In the genomic region with DNA sequence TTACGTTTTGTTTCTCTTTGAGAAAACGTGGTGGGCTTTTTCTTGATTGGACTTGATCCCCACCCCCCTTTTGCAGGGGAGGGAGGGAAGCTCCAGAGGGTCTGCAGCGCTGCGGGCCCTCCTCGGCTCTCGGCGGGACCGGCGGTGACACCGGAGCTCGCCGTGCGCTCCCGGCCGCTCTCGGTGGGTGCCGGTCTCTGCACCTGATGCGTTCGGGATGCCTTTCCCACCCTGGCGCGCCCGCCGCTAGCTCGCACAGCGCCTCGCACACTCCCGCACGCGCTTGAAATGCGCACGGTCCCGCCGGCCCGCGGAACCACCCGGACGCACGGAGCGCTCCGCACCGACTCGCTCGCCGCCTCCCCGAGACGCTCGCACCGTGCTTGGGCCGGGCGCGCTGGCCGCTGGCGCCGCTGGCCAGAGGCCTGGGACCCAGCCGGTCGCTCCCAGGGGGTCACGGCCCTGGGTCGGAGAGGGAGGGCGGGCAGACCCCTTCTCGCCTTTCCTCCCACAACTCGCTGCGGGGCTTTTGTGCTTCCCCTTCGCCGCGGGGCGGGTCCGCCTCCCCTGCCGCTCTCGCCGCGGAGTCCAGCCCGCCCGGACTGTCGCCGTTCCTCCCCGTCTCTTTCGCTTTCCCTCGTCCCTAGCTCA, we compare ENCODE assay signal across 8 cellular contexts. TPM values are rescaled to one million over a fixed set of nuclear protein-coding genes. Genes with fewer than 3 reads are reported as not detected.
A peak's percentile ranks its signal among the peaks of the same experiment; 100 is the strongest.
DNase-seq lines count a peak whose midpoint lies in the region; ATAC-seq and TF ChIP-seq lines count a peak whose summit lies in the region.

No MANE protein-coding gene starts in this region.

- no peak overlapping the region for H3K27ac Mint-ChIP-seq in activated B cell treated with CpG ODN at 0.5 μM for 24 hours

- POLR2A ChIA-PET in activated B cell treated with CpG ODN at 0.5 μM for 24 hours (lab: Charles Lee): interaction anchor here (1.2 to 2.3 kb wide), 5 partner anchors 108 to 200 kb away, joined by 3 to 7 read pairs (median 3); no protein-coding TSS in a partner anchor

- peak in 1 of 2 donors; percentile 39 for TF ChIP-seq POLR2A in uterus (IDR thresholded peaks at IDR 0.05)

- peaks cover 37% of the 10 kb centered on the region for H3K27me3 Mint-ChIP-seq in activated B cell treated with CpG ODN at 0.5 μM for 24 hours

- peak; percentile 33 for ATAC-seq in activated B cell treated with CpG ODN at 0.5 μM for 24 hours (ENCODE audit: low read depth)
- no peak for ATAC-seq in GM21737 (IDR thresholded peaks at IDR 0.05; ENCODE audit: unreplicated experiment)

- no peaks in the 10 kb centered on the region for H3K36me3 Mint-ChIP-seq in activated B cell treated with CpG ODN at 0.5 μM for 24 hours (ENCODE audit: low read depth)

- DNase-seq in NCI-H1417 (lab: John Stamatoyannopoulos, UW) (peak in 2 of 3 experiments; percentile 79 to 86), NCI-H1417 treated with DMSO at 0.1 percent for 48 hours (lab: John Stamatoyannopoulos, UW) (no peak), activated B cell treated with CpG ODN at 0.5 μM for 24 hours (peak; percentile 43), epithelial cell of proximal tubule (ENCODE audit: low read depth) (no peak), uterus (no peak), NCI-H2107 treated with DMSO at 0.1 percent for 48 hours (lab: John Stamatoyannopoulos, UW; ENCODE audit: unreplicated experiment) (no peak)

- H3K9me3 ChIP-seq in muscle layer of colon (ENCODE audit: low read length) (no peaks in the 10 kb centered on the region), uterus (no peaks in the 10 kb centered on the region)

- H3K4me1 Mint-ChIP-seq in activated B cell treated with CpG ODN at 0.5 μM for 24 hours: peaks cover 16% of the 10 kb centered on the region

- H3K4me3 Mint-ChIP-seq in activated B cell treated with CpG ODN at 0.5 μM for 24 hours: peak overlapping the region; percentile 87

- peaks cover 28% of the 10 kb centered on the region for H3K36me3 ChIP-seq in muscle layer of colon (ENCODE audit: insufficient read depth, low read length)
- no peaks in the 10 kb centered on the region for H3K36me3 ChIP-seq in uterus

- no peaks in the 10 kb centered on the region for H3K9me3 Mint-ChIP-seq in activated B cell treated with CpG ODN at 0.5 μM for 24 hours

- H3K4me1 ChIP-seq in muscle layer of colon (ENCODE audit: insufficient read depth, low read length) (peaks cover 49% of the 10 kb centered on the region), uterus (peaks cover 2 to 16% of the 10 kb centered on the region in 2 donors)

- no peaks in the 10 kb centered on the region for H3K27me3 ChIP-seq in muscle layer of colon (ENCODE audit: control insufficient read depth in 1 of 2, insufficient read depth in 2 of 2, low read length in 2 of 2)
- no peaks in the 10 kb centered on the region for H3K27me3 ChIP-seq in uterus

- no peak for TF ChIP-seq CTCF in activated B cell treated with CpG ODN at 0.5 μM for 24 hours (IDR thresholded peaks at IDR 0.05)
- TF ChIP-seq CTCF in epithelial cell of proximal tubule (conservative IDR thresholded peaks at IDR 0.05; ENCODE audit: low read depth, low read length): no peak
- peak in 1 of 4 experiments; percentile 10 for TF ChIP-seq CTCF in uterus (IDR thresholded peaks at IDR 0.05)

- H3K9ac ChIP-seq in muscle layer of colon (ENCODE audit: low read length): peak overlapping the region; percentile 98

- CTCF ChIA-PET in activated B cell treated with CpG ODN at 0.5 μM for 24 hours (lab: Charles Lee): interaction anchor here (1.5 to 2.8 kb wide), 4 partner anchors 10 to 200 kb away, joined by 6 to 8 read pairs (median 6); no protein-coding TSS in a partner anchor

- H3K27ac ChIP-seq in muscle layer of colon (ENCODE audit: low read depth, low read length) (peak overlapping the region; percentile 71), uterus (peak overlapping the region; percentile 99 to 100)

- peak overlapping the region; percentile 91 for H3K4me3 ChIP-seq in epithelial cell of proximal tubule (ENCODE audit: low read depth, low read length)
- H3K4me3 ChIP-seq in muscle layer of colon (ENCODE audit: low read depth in 1 of 2, low read length in 2 of 2): peak overlapping the region; percentile 97 to 99
- H3K4me3 ChIP-seq in uterus: peak overlapping the region; percentile 98

- intact Hi-C loops in activated B cell treated with CpG ODN at 0.5 μM for 24 hours (cut with micrococcal nuclease): loop anchor here (2.0 kb wide), 1 partner anchor 16 kb away; no protein-coding TSS in a partner anchor
- intact Hi-C loops in uterus (cut with DNase I; ENCODE audit: low total_unique reads): loop anchor here (10.0 kb wide), 1 partner anchor 64 kb away; no protein-coding TSS in a partner anchor

RNA-seq across cellular contexts. Expression of gene ZBTB16, which starts 1.0 kb away (rescaled TPM):
- 1.3 and 2.5 TPM in 2 replicates for total RNA-seq in activated B cell treated with CpG ODN at 0.5 μM for 24 hours
- 0.17 TPM in 1 of 2 replicates, not detected in the other for total RNA-seq in epithelial cell of proximal tubule
- 100 to 1,000 TPM in 3 of 4 donors, 10 to 100 TPM in 1; 25.5 to 302 (median 151) TPM for total RNA-seq in uterus

Comparison
In these comparisons a context has a peak if more than half of its experiments do, and no peak if none do; other contexts are left out.
1. DNase-seq: peak in NCI-H1417 (2 of 3) and activated B cell treated with CpG ODN at 0.5 μM for 24 hours (single experiment); none in NCI-H1417 treated with DMSO at 0.1 percent for 48 hours (single experiment), epithelial cell of proximal tubule (single experiment), uterus (0 of 2) and NCI-H2107 treated with DMSO at 0.1 percent for 48 hours (single experiment).
2. Peak in every context shown above with its lines, with median percentiles within 50 percentile points of each other: H3K4me3 ChIP-seq.